27 cellular contexts compared by ENCODE assay signal in genomic region chr2:119245076-119245840, GRCh38.
"Had no signal": no experiment of that assay in that cellular context is flagged by ENCODE, and none has a peak within 500 bp of the region (broad histone marks: within the 10 kb centered on the region; RNA-seq: fewer than 3 reads in every experiment).

No MANE protein-coding gene starts in this region.

- H3K9me3 ChIP-seq: mucosa of descending colon, psoas muscle had no signal

- H3K27me3 ChIP-seq: brain microvascular endothelial cell, esophagus muscularis mucosa, foreskin keratinocyte, heart left ventricle, tibial nerve had no signal

- H3K4me2 ChIP-seq: smooth muscle cell had no signal

- H3K9ac ChIP-seq: parathyroid adenoma had no signal

- H2AFZ ChIP-seq: parathyroid adenoma had no signal

- H3K4me3 ChIP-seq: esophagus muscularis mucosa, heart left ventricle, lung, mucosa of descending colon, psoas muscle, smooth muscle cell, tibial nerve had no signal

- FAIRE-seq: astrocyte had no signal

- H3K27ac ChIP-seq: brain microvascular endothelial cell, esophagus muscularis mucosa, foreskin keratinocyte, heart left ventricle, parathyroid adenoma, psoas muscle, tibial nerve had no signal

- ATAC-seq: activated CD8-positive, alpha-beta T cell treated with anti-CD3 and anti-CD28 coated beads for 36 hours; activated T-helper 17 cell treated with anti-CD3 and anti-CD28 coated beads, Interleukin-2, amount 50 U/mL, for 72 hours; foreskin keratinocyte; heart left ventricle; left lobe of liver; mucosa of descending colon; psoas muscle had no signal

- DNase-seq: activated B cell treated with CpG ODN at 0.5 μM for 24 hours; activated CD4-positive, alpha-beta T cell treated with anti-CD3 and anti-CD28 coated beads, Interleukin-2, amount 50 U/mL, for 1 hour; activated CD8-positive, alpha-beta T cell treated with anti-CD3 and anti-CD28 coated beads for 36 hours; activated gamma-delta T cell treated with Interleukin-2 at 50 U/mL for 16 hours; activated naive CD4-positive, alpha-beta T cell treated with anti-CD3 and anti-CD28 coated beads, Interleukin-2, amount 50 U/mL, for 16 hours; activated T-cell treated with anti-CD3 and anti-CD28 coated beads, Interleukin-2, amount 50 U/mL, for 4 hours; amniotic stem cell; brain microvascular endothelial cell; effector CD4-positive, alpha-beta T cell; foreskin keratinocyte; heart left ventricle; hypothalamus; kidney glomerular epithelial cell; mucosa of descending colon; nephron progenitor cell; psoas muscle; stimulated activated CD4-positive, alpha-beta T cell treated with anti-CD3 and anti-CD28 coated beads, Interleukin-15, amount 100 ng/mL, for 24 hours; stimulated activated naive CD4-positive, alpha-beta T cell; T-helper 2 cell had no signal
